ENCODE assay signal across 9 cellular contexts in the genomic region with DNA sequence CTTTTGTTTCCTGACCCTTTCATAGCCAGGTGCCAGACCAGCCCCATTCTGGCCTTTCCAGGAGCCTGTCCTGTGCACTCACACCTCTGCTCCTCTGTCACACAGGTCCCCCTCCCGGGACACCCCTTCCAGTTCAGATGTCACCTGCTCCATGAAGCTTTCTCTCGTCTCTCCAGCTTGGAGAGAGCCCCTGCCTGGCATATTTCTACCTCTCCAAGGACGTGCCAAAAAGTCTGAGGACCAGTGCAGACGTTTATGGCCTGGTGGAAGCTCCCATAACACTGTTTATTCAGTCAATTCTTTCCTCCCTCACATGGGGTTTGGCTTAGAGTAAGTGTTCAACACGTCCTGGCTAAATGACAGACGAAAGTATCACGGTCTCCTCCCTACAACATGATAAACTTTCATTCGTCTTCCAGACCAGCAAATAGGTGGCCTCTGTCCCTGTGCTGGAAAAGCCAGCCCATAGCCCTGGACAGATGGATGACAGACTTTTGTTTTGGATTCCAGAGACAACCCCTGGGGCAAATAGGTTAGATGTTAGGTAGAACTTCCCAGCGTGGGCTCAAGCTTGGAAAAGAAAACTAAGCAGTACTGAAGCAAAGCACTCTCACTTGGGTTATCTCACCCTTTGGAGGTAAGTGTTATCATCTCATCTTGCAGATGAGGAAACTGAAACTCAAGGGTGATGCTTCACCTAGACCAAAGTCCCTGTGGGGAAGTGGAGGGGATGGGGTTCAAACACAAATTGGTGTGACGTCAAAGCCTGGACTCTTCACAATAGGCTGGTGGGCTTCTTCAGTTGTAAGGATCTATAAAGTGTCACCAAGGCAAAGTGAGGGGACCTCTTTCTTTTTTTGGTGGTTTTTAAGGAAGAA. TPM values are rescaled to one million over a fixed set of nuclear protein-coding genes. Genes with fewer than 3 reads are reported as not detected.
DNase-seq lines count a peak whose midpoint lies in the region; TF ChIP-seq lines count a peak whose summit lies in the region.
"Had no signal": no experiment of that assay in that cellular context is flagged by ENCODE, and none has a peak within 500 bp of the region (broad histone marks: within the 10 kb centered on the region; RNA-seq: fewer than 3 reads in every experiment).

No MANE protein-coding gene starts in this region.

- peak in 2 of 5 donors; percentile 31 to 50 for DNase-seq in CD8-positive, alpha-beta memory T cell
- DNase-seq in NCI-H69 (lab: John Stamatoyannopoulos, UW), result peak; percentile 11
- DNase-seq in dorsolateral prefrontal cortex, result no peak
- DNase-seq in prostate gland (ENCODE audit: low spot score), result peak; percentile 65
- DNase-seq in erythroblast (lab: John Stamatoyannopoulos, UW), result no peak
- no peak for DNase-seq in UCSD-AML1 (lab: John Stamatoyannopoulos, UW; ENCODE audit: unreplicated experiment)
- no peak for DNase-seq in middle frontal gyrus (ENCODE audit: extremely low spot score, low spot score)
- DNase-seq in nucleus accumbens (lab: John Stamatoyannopoulos, UW), result no peak
- DNase-seq: NCI-H1930 had no signal

- CTCF ChIA-PET in CD8-positive, alpha-beta memory T cell (lab: Charles Lee), result interaction anchor here (0.7 to 1.2 kb wide), 3 partner anchors 25 to 74 kb away, joined by 3 to 4 read pairs (median 3); no protein-coding TSS in a partner anchor

- POLR2A ChIA-PET in CD8-positive, alpha-beta memory T cell (lab: Charles Lee), result interaction anchor here (1.3 kb wide), 1 partner anchor 18 kb away, joined by 4 read pairs; no protein-coding TSS in a partner anchor

- H3K9me3 ChIP-seq in CD8-positive, alpha-beta memory T cell (ENCODE audit: low read length), result no peaks in the 10 kb centered on the region
- no peaks in the 10 kb centered on the region for H3K9me3 ChIP-seq in prostate gland

- H3K27ac ChIP-seq in CD8-positive, alpha-beta memory T cell (ENCODE audit: low read depth, low read length), result no peak overlapping the region
- peak overlapping the region in 55 of 59 donors; percentile 5 to 93 (median 82) for H3K27ac ChIP-seq in dorsolateral prefrontal cortex
- peak overlapping the region; percentile 87 to 92 for H3K27ac ChIP-seq in prostate gland

- no peaks in the 10 kb centered on the region for H3K9me3 Mint-ChIP-seq in CD8-positive, alpha-beta memory T cell

- intact Hi-C loops in dorsolateral prefrontal cortex (cut with DNase I) (loop anchor here (5.0 to 10.0 kb wide), 2 partner anchors 36 to 322 kb away; partner anchors contain the start of gene RAP1GAP (in 1 of the 2)), prostate gland (cut with DNase I) (loop anchor here (5.0 kb wide), 1 partner anchor 81 kb away; no protein-coding TSS in a partner anchor)

- TF ChIP-seq CTCF in dorsolateral prefrontal cortex (IDR thresholded peaks at IDR 0.05 in 54 of 56, conservative IDR thresholded peaks at IDR 0.05 in 2 of 56; ENCODE audit: low read depth in 1 of 56, partially characterized antibody in 56 of 56) (no peak), prostate gland (IDR thresholded peaks at IDR 0.05) (peak in 1 of 4 experiments; percentile 8)

- peak overlapping the region; percentile 61 to 91 (median 86) for H3K27ac Mint-ChIP-seq in CD8-positive, alpha-beta memory T cell

- 22% methylated on average over 10 of the region's 10 CpGs for WGBS in prostate gland

- peaks cover 70% of the 10 kb centered on the region for H3K4me1 ChIP-seq in CD8-positive, alpha-beta memory T cell (ENCODE audit: insufficient read depth, low read length)
- H3K4me1 ChIP-seq in prostate gland (replicated peaks), result peaks cover 45% of the 10 kb centered on the region

- H3K4me3 ChIP-seq in CD8-positive, alpha-beta memory T cell (ENCODE audit: low read length), result peak overlapping the region; percentile 93
- H3K4me3 ChIP-seq in dorsolateral prefrontal cortex (peak overlapping the region in 58 of 59 donors; percentile 10 to 93 (median 82)), prostate gland (peak overlapping the region; percentile 8 to 9)

- peak overlapping the region; percentile 86 to 91 (median 88) for H3K4me3 Mint-ChIP-seq in CD8-positive, alpha-beta memory T cell

- H3K27me3 Mint-ChIP-seq in CD8-positive, alpha-beta memory T cell, result no peaks in the 10 kb centered on the region

- H3K4me1 Mint-ChIP-seq in CD8-positive, alpha-beta memory T cell, result peaks cover 48 to 62% (median 57%) of the 10 kb centered on the region in 3 donors

- no peaks in the 10 kb centered on the region for H3K27me3 ChIP-seq in CD8-positive, alpha-beta memory T cell (ENCODE audit: insufficient read depth, low read length, poor library complexity, severe bottlenecking)
- H3K27me3 ChIP-seq in dorsolateral prefrontal cortex, result no peaks in the 10 kb centered on the region
- H3K27me3 ChIP-seq in prostate gland (replicated peaks; ENCODE audit: insufficient read depth), result no peaks in the 10 kb centered on the region

- H3K36me3 Mint-ChIP-seq in CD8-positive, alpha-beta memory T cell, result peaks cover 0 to 11% (median 0%) of the 10 kb centered on the region in 3 donors

- TF ChIP-seq POLR2A in prostate gland (IDR thresholded peaks at IDR 0.05) (no peak), erythroblast (IDR thresholded peaks at IDR 0.05; ENCODE audit: low read length) (no peak)

- no peaks in the 10 kb centered on the region for H3K36me3 ChIP-seq in CD8-positive, alpha-beta memory T cell (ENCODE audit: insufficient read depth, low read length)
- no peaks in the 10 kb centered on the region for H3K36me3 ChIP-seq in prostate gland

RNA-seq across cellular contexts. Expression of gene ECE1, which starts 52.9 kb away (rescaled TPM):
- total RNA-seq in CD8-positive, alpha-beta memory T cell, result 10 to 100 TPM; 78.2 to 88.4 TPM
- 41.5 TPM for polyA plus RNA-seq in CD8-positive, alpha-beta memory T cell
- total RNA-seq in dorsolateral prefrontal cortex (100 to 1,000 TPM in 2 of 120 experiments, 10 to 100 TPM in 118; 38.8 to 122 (median 62.6) TPM), prostate gland (100 to 1,000 TPM; 113 to 146 TPM)

Comparison
In these comparisons a context has a peak if more than half of its experiments do, and no peak if none do; other contexts are left out.
1. DNase-seq: peak in NCI-H69 (single experiment) and prostate gland (single experiment); none in dorsolateral prefrontal cortex (0 of 10), erythroblast (0 of 2), UCSD-AML1 (single experiment), middle frontal gyrus (single experiment) and nucleus accumbens (0 of 56).
2. H3K4me3 ChIP-seq: peak in every context shown above with its lines; median percentile 93 in CD8-positive, alpha-beta memory T cell; 82 in dorsolateral prefrontal cortex; 8 in prostate gland.